16 cellular contexts compared by ENCODE assay signal in genomic region chr3:31504230-31504629, GRCh38. TPM values are rescaled to one million over a fixed set of nuclear protein-coding genes. Genes with fewer than 3 reads are reported as not detected.
DNase-seq lines count a peak whose midpoint lies in the region; ATAC-seq, FAIRE-seq and TF ChIP-seq lines count a peak whose summit lies in the region.
"Had no signal": no experiment of that assay in that cellular context is flagged by ENCODE, and none has a peak within 500 bp of the region (broad histone marks: within the 10 kb centered on the region; RNA-seq: fewer than 3 reads in every experiment).

No MANE protein-coding gene starts in this region.

- no peak for TF ChIP-seq RAD21 in HepG2 (CRISPR knock-in tag; IDR thresholded peaks at IDR 0.05)

- BruUV-seq in HepG2 (replicated peaks; lab: Mats Ljungman, UMichigan) = no TSS peak

- H3K9ac ChIP-seq in astrocyte (ENCODE audit: low read length) = no peak overlapping the region
- H3K9ac ChIP-seq in HepG2 (ENCODE audit: insufficient read depth, low read depth, low read length) = no peak overlapping the region

- H3K4me1 ChIP-seq in astrocyte (ENCODE audit: insufficient read depth, low read length) (no peaks in the 10 kb centered on the region), HepG2 (ENCODE audit: insufficient read depth, low read length) (peaks cover 8% of the 10 kb centered on the region), small intestine (ENCODE audit: control insufficient read depth in 2 of 2, insufficient read depth in 1 of 2, low read depth in 1 of 2, low read length in 1 of 2) (peaks cover 0 to 2% of the 10 kb centered on the region in 2 donors)

- H2AFZ ChIP-seq in astrocyte (ENCODE audit: low read depth, low read length) (no peak overlapping the region), HepG2 (ENCODE audit: low read length) (no peak overlapping the region)

- CTCF ChIA-PET in HepG2 (lab: Yijun Ruan, JAX; ENCODE audit: low intra/inter-chr PET ratio, low total read pairs) = no interaction called here

- H3K4me3 ChIP-seq in astrocyte (ENCODE audit: insufficient read depth, low read depth, low read length) (no peak overlapping the region), HepG2 (replicated peaks in 1 of 3; ENCODE audit: insufficient read depth in 1 of 3, low read depth in 2 of 3, low read length in 3 of 3) (no peak overlapping the region), small intestine (ENCODE audit: low read depth in 1 of 2, low read length in 2 of 2) (no peak overlapping the region)

- intact Hi-C loops in HepG2 (cut with micrococcal nuclease; ENCODE audit: unreplicated experiment) = no loop called here

- no peaks in the 10 kb centered on the region for H3K4me1 Mint-ChIP-seq in astrocyte (ENCODE audit: low read depth, unreplicated experiment)

- no peak for ATAC-seq in HepG2
- no peak for ATAC-seq in GM21786 (IDR thresholded peaks at IDR 0.05; ENCODE audit: unreplicated experiment)
- ATAC-seq in HG02981 (IDR thresholded peaks at IDR 0.05; ENCODE audit: unreplicated experiment) = no peak
- ATAC-seq: CD8-positive, alpha-beta T cell had no signal

- H3K9me3 Mint-ChIP-seq in astrocyte (ENCODE audit: unreplicated experiment) = no peaks in the 10 kb centered on the region
- H3K9me3 Mint-ChIP-seq: CD8-positive, alpha-beta T cell had no signal

- H3K36me3 Mint-ChIP-seq in astrocyte (ENCODE audit: low read depth, unreplicated experiment) = no peaks in the 10 kb centered on the region
- H3K36me3 Mint-ChIP-seq: CD14-positive monocyte; CD8-positive, alpha-beta T cell had no signal

- H3K4me3 Mint-ChIP-seq in astrocyte (ENCODE audit: unreplicated experiment) = no peak overlapping the region
- H3K4me3 Mint-ChIP-seq: CD14-positive monocyte; CD8-positive, alpha-beta T cell had no signal

- H3K36me3 ChIP-seq in astrocyte (ENCODE audit: insufficient read depth, low read length) = no peaks in the 10 kb centered on the region
- H3K36me3 ChIP-seq in HepG2 (replicated peaks in 1 of 2; ENCODE audit: control insufficient read depth in 1 of 2, insufficient read depth in 2 of 2, low read length in 2 of 2) = no peaks in the 10 kb centered on the region
- H3K36me3 ChIP-seq in small intestine (ENCODE audit: control insufficient read depth in 2 of 2, insufficient read depth in 2 of 2, low read length in 2 of 2) = no peaks in the 10 kb centered on the region

- peaks cover 16% of the 10 kb centered on the region for H3K27me3 ChIP-seq in astrocyte (ENCODE audit: insufficient read depth, low read length)
- peaks cover 0 to 24% of the 10 kb centered on the region in 2 experiments; a peak in 4 of 5 replicates for H3K27me3 ChIP-seq in HepG2 (ENCODE audit: control insufficient read depth in 1 of 2, insufficient read depth in 2 of 2, low read length in 2 of 2)
- peaks cover 0 to 2% of the 10 kb centered on the region in 2 donors for H3K27me3 ChIP-seq in small intestine (ENCODE audit: control insufficient read depth in 2 of 2, insufficient read depth in 2 of 2, low read length in 2 of 2)

- TF ChIP-seq CTCF in astrocyte (IDR thresholded peaks at IDR 0.05; ENCODE audit: insufficient read depth, low read depth, low read length) = no peak
- no peak for TF ChIP-seq CTCF in HepG2 (CRISPR knock-in tag; IDR thresholded peaks at IDR 0.05)

- TF ChIP-seq POLR2A in HepG2 (IDR thresholded peaks at IDR 0.05; ENCODE audit: insufficient read depth in 1 of 2, low read depth in 2 of 2, low read length in 2 of 2) = no peak

- FAIRE-seq in astrocyte (lab: Jason Lieb, UNC) (peak; percentile 52), HepG2 (lab: Jason Lieb, UNC) (no peak), small intestine (lab: Jason Lieb, UNC) (peak; percentile 73)
- FAIRE-seq: A204.1, D721Med, GM12892, GM19239 had no signal

- 61% methylated on average over 3 of the region's 3 CpGs for WGBS in HepG2 (ENCODE audit: low lambda C conversion rate)
- WGBS in small intestine, 3 donors = 20 to 58% (median 56%) methylated on average over 3 of the region's 3 CpGs

- TF ChIP-seq EP300 in HepG2 (IDR thresholded peaks at IDR 0.05; ENCODE audit: low read depth in 2 of 2, low read length in 2 of 2) (no peak), HepG2 (CRISPR knock-in tag; IDR thresholded peaks at IDR 0.05; ENCODE audit: borderline replicate concordance) (no peak)

- no peak overlapping the region for H3K4me2 ChIP-seq in astrocyte (ENCODE audit: low read length)
- no peak overlapping the region for H3K4me2 ChIP-seq in HepG2 (ENCODE audit: low read depth, low read length)

- H3K9me3 ChIP-seq in astrocyte (ENCODE audit: insufficient read depth, low read depth, low read length) (no peaks in the 10 kb centered on the region), HepG2 (ENCODE audit: low read length) (no peaks in the 10 kb centered on the region), small intestine (ENCODE audit: control insufficient read depth, low read depth) (no peaks in the 10 kb centered on the region)

- no peaks in the 10 kb centered on the region for H3K79me2 ChIP-seq in astrocyte (ENCODE audit: insufficient read depth, low read length)
- no peaks in the 10 kb centered on the region for H3K79me2 ChIP-seq in HepG2 (ENCODE audit: insufficient read depth, low read length)

- H3K27me3 Mint-ChIP-seq in astrocyte (ENCODE audit: low read depth, unreplicated experiment) = peaks cover 26% of the 10 kb centered on the region

- POLR2A ChIA-PET in HepG2 (lab: Yijun Ruan, JAX) = no interaction called here

- DNase-seq in HuH-7.5 (ENCODE audit: low spot score) (peak; percentile 39), astrocyte (ENCODE audit: low read depth) (no peak), HepG2 (ENCODE audit: low spot score) (peak; percentile 5), small intestine (peak; percentile 72), occipital lobe (lab: John Stamatoyannopoulos, UW) (no peak)
- DNase-seq: CD8-positive, alpha-beta T cell; DND-41; GDM1; H7 had no signal

- H3K27ac Mint-ChIP-seq in astrocyte (ENCODE audit: unreplicated experiment) = no peak overlapping the region
- H3K27ac Mint-ChIP-seq: CD8-positive, alpha-beta T cell had no signal

- in situ Hi-C loops in HepG2 (cut with HindIII; ENCODE audit: extremely low pct_ligation_motif_present, low pct_unique_long_range_greater_than_20kb) = no loop called here

- H4K20me1 ChIP-seq in astrocyte (ENCODE audit: insufficient read depth, low read length) = no peaks in the 10 kb centered on the region
- no peaks in the 10 kb centered on the region for H4K20me1 ChIP-seq in HepG2 (ENCODE audit: insufficient read depth, low read length)

- H3K27ac ChIP-seq in astrocyte (ENCODE audit: low read depth, low read length) = no peak overlapping the region
- no peak overlapping the region for H3K27ac ChIP-seq in HepG2 (ENCODE audit: extremely low read length, insufficient read depth, low read length)
- no peak overlapping the region for H3K27ac ChIP-seq in small intestine (ENCODE audit: low read depth in 1 of 2, low read length in 1 of 2)

TF ChIP-seq in HepG2, 621 proteins besides CTCF, POLR2A, EP300 and RAD21:
- TF ChIP-seq BRCA1 (CRISPR knock-in tag; IDR thresholded peaks at IDR 0.05) (no peak), NCOR1 (IDR thresholded peaks at IDR 0.05; ENCODE audit: borderline replicate concordance, low read length) (peak; percentile 56; the same call in 1 of the 2 replicates), SOX5 (CRISPR knock-in tag; IDR thresholded peaks at IDR 0.05; ENCODE audit: borderline replicate concordance) (0 out of 2 replicates have a peak, but pooled peaks have one; percentile 12), RXRB (CRISPR knock-in tag; IDR thresholded peaks at IDR 0.05; ENCODE audit: borderline replicate concordance) (peak; percentile 68), HNF4A (CRISPR knock-in tag; IDR thresholded peaks at IDR 0.05) (peak; percentile 34; the same call in 1 of the 2 replicates), EEA1 (CRISPR knock-in tag; IDR thresholded peaks at IDR 0.05; ENCODE audit: borderline replicate concordance) (no peak), ATF4 (CRISPR knock-in tag; IDR thresholded peaks at IDR 0.05) (no peak)

RNA-seq across cellular contexts. Expression of gene STT3B, which starts 28.5 kb away (rescaled TPM):
- total RNA-seq in astrocyte (156 and 164 TPM in 2 replicates), HepG2 (2016; rRNA removed; fragmentation: Illumina TruSeq; extraction: Trizol) (160 and 205 TPM in 2 replicates), occipital lobe (191 TPM)
- 106 and 107 TPM in 2 replicates for total RNA-seq in HepG2 (2016; cell fraction: cytosol; rRNA removed; fragmentation: Illumina TruSeq; extraction: Trizol; ENCODE audit: low read depth)
- 157 and 195 TPM in 2 replicates for total RNA-seq in HepG2 (2016; cell fraction: insoluble cytoplasmic fraction; rRNA removed; fragmentation: Illumina TruSeq; extraction: Trizol)
- total RNA-seq in HepG2 (2016; cell fraction: membrane; rRNA removed; fragmentation: Illumina TruSeq; extraction: Trizol) = 71.4 and 88.4 TPM in 2 replicates
- 201 and 264 TPM in 2 replicates for total RNA-seq in HepG2 (2016; cell fraction: nucleus; rRNA removed; fragmentation: Illumina TruSeq; extraction: Trizol)
- polyA plus RNA-seq in HepG2 (2011; rRNA removed) (73.6 and 85.0 TPM in 2 replicates), small intestine (10 to 100 TPM; 22.2 to 72.6 (median 30.2) TPM)
- polyA plus RNA-seq in HepG2 (2011; cell fraction: cytosol; rRNA removed) = 39.4 and 56.2 TPM in 2 replicates
- 29.8 and 34.6 TPM in 2 replicates for polyA plus RNA-seq in HepG2 (2011; cell fraction: nucleus; rRNA removed)
- polyA plus RNA-seq in HepG2 (2012) = 70.0 and 96.2 TPM in 2 replicates
- polyA plus RNA-seq in HepG2 (2016; cell fraction: cytosol; fragmentation: Illumina TruSeq; extraction: Trizol; ENCODE audit: low read depth) = 15.6 and 15.8 TPM in 2 replicates
- 107 and 116 TPM in 2 replicates for polyA plus RNA-seq in HepG2 (2016; cell fraction: insoluble cytoplasmic fraction; fragmentation: Illumina TruSeq; extraction: Trizol; ENCODE audit: low read depth)
- 37.8 and 48.6 TPM in 2 replicates for polyA plus RNA-seq in HepG2 (2016; cell fraction: membrane; fragmentation: Illumina TruSeq; extraction: Trizol; ENCODE audit: low read depth)
- polyA plus RNA-seq in HepG2 (2016; cell fraction: nucleus; fragmentation: Illumina TruSeq; extraction: Trizol; ENCODE audit: insufficient read depth, low read depth) = 192 and 216 TPM in 2 replicates
- 83.7 and 110 TPM in 2 replicates for polyA minus RNA-seq in HepG2 (2011; rRNA and poly(A)+ RNA removed; ENCODE audit: low replicate concordance)
- polyA minus RNA-seq in HepG2 (2011; cell fraction: cytosol; rRNA and poly(A)+ RNA removed) = 109 and 110 TPM in 2 replicates
- polyA minus RNA-seq in HepG2 (2011; cell fraction: nucleus; rRNA and poly(A)+ RNA removed) = 136 and 160 TPM in 2 replicates

Comparison
In these comparisons a context has a peak if more than half of its experiments do, and no peak if none do; other contexts are left out.
1. DNase-seq: peak in HuH-7.5 (single experiment), HepG2 (single experiment) and small intestine (single experiment); none in astrocyte (single experiment) and occipital lobe (single experiment).